ENCODE assay signal across 8 cellular contexts in the genomic region with DNA sequence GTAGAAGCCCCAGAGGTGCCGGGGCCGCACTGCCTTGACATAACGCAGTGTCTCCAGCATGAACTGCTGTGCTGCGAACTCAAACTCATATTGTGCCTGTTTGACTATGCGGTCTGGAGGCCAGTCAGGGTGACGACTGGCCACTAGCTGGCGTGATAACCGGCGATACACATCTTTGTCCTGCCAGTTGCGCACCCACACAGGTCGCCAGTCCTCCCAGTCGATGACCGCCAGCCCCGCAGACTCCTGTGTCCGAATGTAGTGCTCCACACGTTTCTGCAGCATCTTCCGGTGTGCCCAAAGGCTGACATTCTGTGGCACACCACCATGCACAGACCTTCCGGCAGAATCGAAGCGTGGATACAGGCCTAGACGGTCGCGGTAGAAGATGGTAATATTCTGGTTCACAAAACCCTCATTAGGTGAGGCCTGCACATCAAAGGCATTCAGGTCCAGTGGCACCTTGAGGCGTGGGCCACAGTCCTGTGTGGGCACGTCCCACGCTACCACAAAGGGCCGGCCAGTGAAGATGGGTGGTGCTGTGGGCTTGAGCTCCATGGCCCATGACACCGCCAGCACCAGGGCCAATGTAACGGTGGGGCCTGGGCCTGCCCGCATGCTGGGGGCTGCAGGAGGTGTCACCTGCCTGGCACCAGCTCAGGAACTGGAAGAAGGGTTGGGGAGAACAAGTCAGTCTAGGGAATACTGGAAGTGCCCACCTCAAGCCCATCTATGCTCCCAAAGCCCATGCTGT. TPM values are rescaled to one million over a fixed set of nuclear protein-coding genes. Genes with fewer than 3 reads are reported as not detected.
DNase-seq lines count a peak whose midpoint lies in the region; ATAC-seq and TF ChIP-seq lines count a peak whose summit lies in the region.

No MANE protein-coding gene starts in this region.

- H3K4me1 Mint-ChIP-seq in T-helper 17 cell, result peaks cover 38% of the 10 kb centered on the region

- H3K27me3 Mint-ChIP-seq in T-helper 17 cell, result no peaks in the 10 kb centered on the region

- H3K27ac Mint-ChIP-seq in T-helper 17 cell, result peak overlapping the region; percentile 75

- H3K36me3 Mint-ChIP-seq in T-helper 17 cell (ENCODE audit: low read depth), result no peaks in the 10 kb centered on the region

- in situ Hi-C loops in GM13976 (cut with MboI; ENCODE audit: low sequenced_read_pairs, unreplicated experiment), result no loop called here

- no peaks in the 10 kb centered on the region for H3K27me3 ChIP-seq in GM06990 (replicated peaks; ENCODE audit: control insufficient read depth, insufficient read depth, low read length)

- no peak for DNase-seq in GM06990 (ENCODE audit: extremely low read depth, insufficient read length)
- no peak for DNase-seq in T-helper 17 cell
- no peak for DNase-seq in fibroblast of the aortic adventitia (ENCODE audit: low read depth)
- DNase-seq in retinal pigment epithelial cell (ENCODE audit: low read depth), result no peak
- no peak for DNase-seq in GM13976 (ENCODE audit: low spot score)

- peaks cover 7% of the 10 kb centered on the region for H3K36me3 ChIP-seq in GM06990 (ENCODE audit: control insufficient read depth, insufficient read depth, low read length)

- H3K9me3 ChIP-seq in T-helper 17 cell (ENCODE audit: control insufficient read depth, low read length, poor library complexity, severe bottlenecking), result no peaks in the 10 kb centered on the region

- TF ChIP-seq CTCF in GM06990 (IDR thresholded peaks at IDR 0.05; ENCODE audit: insufficient read depth, low read length, poor library complexity, severe bottlenecking) (no peak), fibroblast of the aortic adventitia (IDR thresholded peaks at IDR 0.05; ENCODE audit: insufficient read depth, low read length) (no peak), retinal pigment epithelial cell (conservative IDR thresholded peaks at IDR 0.05; ENCODE audit: low read depth, low read length) (no peak), GM13976 (IDR thresholded peaks at IDR 0.05; ENCODE audit: borderline replicate concordance, control extremely low read depth, extremely low read depth, insufficient read depth, missing control alignments) (no peak)

- no peak for ATAC-seq in T-helper 17 cell
- no peak for ATAC-seq in HG03025 (IDR thresholded peaks at IDR 0.05; ENCODE audit: low FRiP score, unreplicated experiment)
- ATAC-seq in GM19455 (IDR thresholded peaks at IDR 0.05; ENCODE audit: unreplicated experiment), result no peak
- ATAC-seq in HG03139 (IDR thresholded peaks at IDR 0.05; ENCODE audit: unreplicated experiment), result no peak

- peak overlapping the region; percentile 89 for H3K4me3 Mint-ChIP-seq in T-helper 17 cell

- H3K4me3 ChIP-seq in GM06990 (replicated peaks; ENCODE audit: low read depth, low read length) (peak overlapping the region; percentile 70), fibroblast of the aortic adventitia (ENCODE audit: low read depth, low read length) (peak overlapping the region; percentile 84), retinal pigment epithelial cell (ENCODE audit: low read length) (peak overlapping the region; percentile 90)

RNA-seq across cellular contexts. Expression of gene HYAL2, which starts 2.5 kb away (rescaled TPM):
- total RNA-seq in T-helper 17 cell (1 to 10 TPM; 1.6 to 2.1 TPM), fibroblast of the aortic adventitia (ENCODE audit: low replicate concordance) (7.8 and 27.0 TPM in 2 replicates)

RNA-seq across cellular contexts. Expression of gene TUSC2, which starts 8.0 kb away (rescaled TPM):
- total RNA-seq in T-helper 17 cell, result 10 to 100 TPM; 17.7 to 18.0 TPM
- 11.9 and 15.5 TPM in 2 replicates for total RNA-seq in fibroblast of the aortic adventitia (ENCODE audit: low replicate concordance)

RNA-seq across cellular contexts. Expression of gene HYAL1, which starts 16.7 kb away (rescaled TPM):
- total RNA-seq in T-helper 17 cell, result under 1 TPM in 1 of 2 donors, not detected in 1; 0.44 TPM
- total RNA-seq in fibroblast of the aortic adventitia (ENCODE audit: low replicate concordance), result 0.90 TPM in 1 of 2 replicates, not detected in the other

RNA-seq across cellular contexts. Expression of gene RASSF1, which starts 20.6 kb away (rescaled TPM):
- total RNA-seq in T-helper 17 cell (100 to 1,000 TPM in 1 of 2 donors, 10 to 100 TPM in 1; 83.5 to 105 TPM), fibroblast of the aortic adventitia (ENCODE audit: low replicate concordance) (20.4 and 45.7 TPM in 2 replicates)

RNA-seq across cellular contexts. Expression of gene HYAL3, which starts 20.8 kb away (rescaled TPM):
- total RNA-seq in T-helper 17 cell (1 to 10 TPM; 2.7 to 3.7 TPM), fibroblast of the aortic adventitia (ENCODE audit: low replicate concordance) (1.2 and 3.1 TPM in 2 replicates)
